ENCODE assay signal across 8 cellular contexts in the genomic region with DNA sequence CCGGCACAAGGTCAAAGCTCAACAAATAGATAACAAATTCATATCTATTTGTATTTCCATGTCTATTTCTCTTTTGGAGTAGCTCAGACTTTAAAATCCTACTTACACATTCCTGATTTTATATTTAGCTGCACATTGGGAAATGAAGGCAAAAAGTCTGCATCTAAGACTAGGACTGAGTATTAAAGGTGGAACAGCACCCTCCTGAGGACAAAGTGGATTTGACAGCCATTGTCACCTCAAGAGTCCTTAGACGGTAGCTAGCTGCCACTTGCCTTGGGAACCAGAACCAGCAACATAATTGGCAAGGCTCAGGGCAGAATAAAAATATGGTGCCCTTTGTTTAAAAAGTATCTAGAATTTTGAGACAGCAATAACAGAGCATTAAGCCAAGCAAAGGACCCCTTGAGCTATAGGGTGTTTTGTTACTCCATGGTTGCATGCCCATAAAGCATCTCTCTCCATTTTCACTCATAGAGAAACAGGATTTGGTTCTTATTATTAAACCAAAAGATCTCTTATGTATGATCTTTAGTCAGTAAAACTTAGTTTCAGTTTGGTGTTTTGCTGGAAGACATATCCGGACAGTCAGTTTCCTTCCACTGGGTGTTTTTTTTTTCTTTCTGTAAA.
DNase-seq lines count a peak whose midpoint lies in the region; ATAC-seq and TF ChIP-seq lines count a peak whose summit lies in the region.

No MANE protein-coding gene starts in this region.

- POLR2A ChIA-PET in AG04449 (lab: Yijun Ruan, JAX) = interaction anchor here (0.6 to 1.0 kb wide), 2 partner anchors 26 to 30 kb away, joined by 3 read pairs; a partner anchor contains a TSS

- CTCF ChIA-PET in AG04449 (lab: Yijun Ruan, JAX) = interaction anchor here (0.7 to 6.9 kb wide), 52 partner anchors 9 to 548 kb away, joined by 3 to 144 read pairs (median 5); a partner anchor contains a TSS

- H3K4me3 ChIP-seq in AG04449 (ENCODE audit: low read depth, low read length) = no peak overlapping the region
- no peak overlapping the region for H3K4me3 ChIP-seq in epithelial cell of esophagus (ENCODE audit: low read length)

- peak; percentile 88 for ATAC-seq in HG02759 (IDR thresholded peaks at IDR 0.05; ENCODE audit: unreplicated experiment)

- TF ChIP-seq CTCF in AG04449 (IDR thresholded peaks at IDR 0.05; ENCODE audit: insufficient read depth, low read length, missing control alignments) = peak; percentile 65
- peak; percentile 67 for TF ChIP-seq CTCF in GM12874 (IDR thresholded peaks at IDR 0.05; ENCODE audit: insufficient read depth, low read depth, low read length)
- TF ChIP-seq CTCF in epithelial cell of esophagus (IDR thresholded peaks at IDR 0.05; ENCODE audit: insufficient read depth, low read depth, low read length, missing control alignments) = peak; percentile 83

- DNase-seq in AG04449 (ENCODE audit: low read depth, low spot score) (no peak), NCI-H1105 (lab: John Stamatoyannopoulos, UW) (peak; percentile 28), SW 1271 (lab: John Stamatoyannopoulos, UW) (peak; percentile 14 to 54), epithelial cell of esophagus (ENCODE audit: low read depth) (peak; percentile 74), middle frontal gyrus (ENCODE audit: extremely low spot score, low spot score) (peak; percentile 16), T1000 (lab: John Stamatoyannopoulos, UW) (no peak)

Comparison
In these comparisons a context has a peak if more than half of its experiments do, and no peak if none do; other contexts are left out.
1. DNase-seq: peak in NCI-H1105 (single experiment), SW 1271 (2 of 2), epithelial cell of esophagus (single experiment) and middle frontal gyrus (single experiment); none in AG04449 (single experiment) and T1000 (single experiment).
2. Peak in every context shown above with its lines, with median percentiles within 50 percentile points of each other: CTCF ChIP-seq.